ENCODE assay signal across 23 cellular contexts in genomic region chr17:34714475-34715410, GRCh38.
"Had no signal": no experiment of that assay in that cellular context is flagged by ENCODE, and none has a peak within 500 bp of the region (broad histone marks: within the 10 kb centered on the region; RNA-seq: fewer than 3 reads in every experiment).

No MANE protein-coding gene starts in this region.

- ATAC-seq: Panc1, PC-3 had no signal

- H3K27ac ChIP-seq: HL-60, RWPE1 had no signal

- H3K9me3 ChIP-seq: SK-N-SH had no signal

- H3K27ac Mint-ChIP-seq: IgD-negative memory B cell had no signal

- FAIRE-seq: HTR-8/SVneo had no signal

- DNase-seq: KBM-7; MV-4-11; NCI-H1048; NCI-H1105; NCI-H1417; NCI-H1436 treated with DMSO at 0.1 percent for 48 hours; NCI-H1694; NCI-H1930; NCI-H2081; NCI-H2107; NCI-H2227 treated with DMSO at 0.1 percent for 48 hours; NCI-H524; NCI-H69; NCI-H774; NK-92 treated with Interleukin-12 subunit alpha and Interleukin-12 subunit beta, amount 100 ng/mL, for 24 hours; PC-3; SHP77; SK-N-SH had no signal

- H3K36me3 Mint-ChIP-seq: IgD-negative memory B cell had no signal

- H3K4me3 Mint-ChIP-seq: IgD-negative memory B cell had no signal
